In genomic region chr2:27086090-27086721, GRCh38 we compare ENCODE assay signal across 9 cellular contexts. TPM values are rescaled to one million over a fixed set of nuclear protein-coding genes. Genes with fewer than 3 reads are reported as not detected.
DNase-seq lines count a peak whose midpoint lies in the region; ATAC-seq, FAIRE-seq and TF ChIP-seq lines count a peak whose summit lies in the region.
"Had no signal": no experiment of that assay in that cellular context is flagged by ENCODE, and none has a peak within 500 bp of the region (broad histone marks: within the 10 kb centered on the region; RNA-seq: fewer than 3 reads in every experiment).

No MANE protein-coding gene starts in this region.

- ATAC-seq in GM19351 (IDR thresholded peaks at IDR 0.05; ENCODE audit: unreplicated experiment) (peak; percentile 83), HG03469 (IDR thresholded peaks at IDR 0.05; ENCODE audit: unreplicated experiment) (peak; percentile 51), HepG2 (peak; percentile 83)

- peak overlapping the region; percentile 85 to 86 for H3K4me3 Mint-ChIP-seq in CD14-positive monocyte

- H3K4me1 ChIP-seq in HepG2 (ENCODE audit: insufficient read depth, low read length): peaks cover 74% of the 10 kb centered on the region

- intact Hi-C loops in CD14-positive monocyte (cut with micrococcal nuclease) (loop anchor here (5.0 kb wide), 2 partner anchors 34 to 126 kb away; partner anchors contain the start of genes AGBL5 (in 2 of the 2), ATRAID (in 1 of the 2) and SLC5A6 (in 1 of the 2)), HepG2 (cut with micrococcal nuclease; ENCODE audit: unreplicated experiment) (loop anchor here (1.0 to 10.0 kb wide), 4 partner anchors 36 to 1161 kb away; partner anchors contain the start of gene TMEM214)

- no peaks in the 10 kb centered on the region; a peak in 3 of 5 replicates for H3K36me3 ChIP-seq in HepG2 (replicated peaks in 1 of 2; ENCODE audit: control insufficient read depth in 1 of 2, insufficient read depth in 2 of 2, low read length in 2 of 2)

- in situ Hi-C loops in HepG2 (cut with HindIII; ENCODE audit: extremely low pct_ligation_motif_present, low pct_unique_long_range_greater_than_20kb): no loop called here

- H3K36me3 Mint-ChIP-seq in CD14-positive monocyte: no peaks in the 10 kb centered on the region

- peaks cover 39% of the 10 kb centered on the region for H3K79me2 ChIP-seq in HepG2 (ENCODE audit: insufficient read depth, low read length)

- H3K4me1 Mint-ChIP-seq in CD14-positive monocyte: peaks cover 31% of the 10 kb centered on the region

- no peaks in the 10 kb centered on the region for H4K20me1 ChIP-seq in HepG2 (ENCODE audit: insufficient read depth, low read length)

- TF ChIP-seq CTCF in CD14-positive monocyte (IDR thresholded peaks at IDR 0.05) (peak; percentile 92), HepG2 (CRISPR knock-in tag; IDR thresholded peaks at IDR 0.05) (peak; percentile 87)

- H3K9me3 Mint-ChIP-seq in CD14-positive monocyte: no peaks in the 10 kb centered on the region

- TF ChIP-seq EP300 in HepG2 (IDR thresholded peaks at IDR 0.05; ENCODE audit: low read depth in 2 of 2, low read length in 2 of 2) (peak in 1 of 2 experiments; percentile 18; a peak in 1 of 4 replicates), HepG2 (CRISPR knock-in tag; IDR thresholded peaks at IDR 0.05; ENCODE audit: borderline replicate concordance) (no peak)

- H3K9ac ChIP-seq in HepG2 (ENCODE audit: insufficient read depth, low read depth, low read length): peak overlapping the region; percentile 63

- no TSS peak for BruUV-seq in HepG2 (replicated peaks; lab: Mats Ljungman, UMichigan)

- peak overlapping the region; percentile 84 for H3K4me2 ChIP-seq in HepG2 (ENCODE audit: low read depth, low read length)

- TF ChIP-seq POLR2A in HepG2 (IDR thresholded peaks at IDR 0.05; ENCODE audit: insufficient read depth in 1 of 2, low read depth in 2 of 2, low read length in 2 of 2): no peak

- peak overlapping the region; percentile 51 to 99 (median 74) for H3K4me3 ChIP-seq in HepG2 (replicated peaks in 1 of 3; ENCODE audit: insufficient read depth in 1 of 3, low read depth in 2 of 3, low read length in 3 of 3)

- POLR2A ChIA-PET in HepG2 (lab: Yijun Ruan, JAX): interaction anchor here (1.0 to 9.2 kb wide), 14 partner anchors 9 to 216 kb away, joined by 3 to 106 read pairs (median 8); partner anchors contain the start of genes ABHD1, AGBL5, ATRAID and OST4

- WGBS in HepG2 (ENCODE audit: low lambda C conversion rate): 2% methylated on average over 51 of the region's 80 CpGs

- H2AFZ ChIP-seq in HepG2 (ENCODE audit: low read length): no peak overlapping the region

- CTCF ChIA-PET in HepG2 (lab: Yijun Ruan, JAX; ENCODE audit: low intra/inter-chr PET ratio, low total read pairs): interaction anchor here (0.8 to 2.0 kb wide), 5 partner anchors 12 to 217 kb away, joined by 3 to 9 read pairs (median 3); no protein-coding TSS in a partner anchor

- no peaks in the 10 kb centered on the region for H3K9me3 ChIP-seq in HepG2 (ENCODE audit: low read length)

- H3K27me3 ChIP-seq in HepG2 (ENCODE audit: control insufficient read depth in 1 of 2, insufficient read depth in 2 of 2, low read length in 2 of 2): no peaks in the 10 kb centered on the region

- TF ChIP-seq RAD21 in HepG2 (CRISPR knock-in tag; IDR thresholded peaks at IDR 0.05): peak; percentile 94

- DNase-seq in CD14-positive monocyte (ENCODE audit: low spot score): peak; percentile 93
- DNase-seq in NCI-H69 (lab: John Stamatoyannopoulos, UW): peak; percentile 91
- DNase-seq in activated CD4-positive, alpha-beta T cell treated with anti-CD3 and anti-CD28 coated beads, Interleukin-2, amount 50 U/mL, for 1 hour: peak; percentile 97
- peak; percentile 78 for DNase-seq in dedifferentiated amniotic fluid mesenchymal stem cell (ENCODE audit: extremely low spot score)
- DNase-seq in HepG2 (ENCODE audit: low spot score): peak; percentile 87
- peak; percentile 99 to 100 for DNase-seq in stimulated activated CD4-positive, alpha-beta T cell treated with anti-CD3 and anti-CD28 coated beads, Interleukin-2, amount 100 ng/mL, for 48 hours

- FAIRE-seq in HepG2 (lab: Jason Lieb, UNC): no peak
- FAIRE-seq: islet of Langerhans had no signal

- H3K27ac ChIP-seq in HepG2 (ENCODE audit: extremely low read length, insufficient read depth, low read length): peak overlapping the region; percentile 65

- peak overlapping the region; percentile 31 to 88 (median 85) for H3K27ac Mint-ChIP-seq in CD14-positive monocyte

- peaks cover 0 to 7% (median 5%) of the 10 kb centered on the region in 3 donors for H3K27me3 Mint-ChIP-seq in CD14-positive monocyte (ENCODE audit: low read depth in 3 of 3)

RNA-seq across cellular contexts. Expression of gene KHK, which starts 0.4 kb away (rescaled TPM):
- polyA plus RNA-seq in CD14-positive monocyte (1 to 10 TPM; 6.6 to 7.3 TPM), HepG2 (2011; rRNA removed) (99.2 and 139 TPM in 2 replicates)
- 29.9 and 40.9 TPM in 2 replicates for total RNA-seq in HepG2 (2016; rRNA removed; fragmentation: Illumina TruSeq; extraction: Trizol)
- total RNA-seq in HepG2 (2016; cell fraction: cytosol; rRNA removed; fragmentation: Illumina TruSeq; extraction: Trizol; ENCODE audit: low read depth): 8.1 and 9.7 TPM in 2 replicates
- 31.6 and 41.5 TPM in 2 replicates for total RNA-seq in HepG2 (2016; cell fraction: insoluble cytoplasmic fraction; rRNA removed; fragmentation: Illumina TruSeq; extraction: Trizol)
- total RNA-seq in HepG2 (2016; cell fraction: membrane; rRNA removed; fragmentation: Illumina TruSeq; extraction: Trizol): 15.4 and 18.4 TPM in 2 replicates
- 34.9 and 38.4 TPM in 2 replicates for total RNA-seq in HepG2 (2016; cell fraction: nucleus; rRNA removed; fragmentation: Illumina TruSeq; extraction: Trizol)
- polyA plus RNA-seq in HepG2 (2011; cell fraction: cytosol; rRNA removed): 93.9 and 100.0 TPM in 2 replicates
- 195 and 260 TPM in 2 replicates for polyA plus RNA-seq in HepG2 (2011; cell fraction: nucleus; rRNA removed)
- 128 and 136 TPM in 2 replicates for polyA plus RNA-seq in HepG2 (2012)
- 12.3 and 15.8 TPM in 2 replicates for polyA plus RNA-seq in HepG2 (2016; cell fraction: cytosol; fragmentation: Illumina TruSeq; extraction: Trizol; ENCODE audit: low read depth)
- polyA plus RNA-seq in HepG2 (2016; cell fraction: insoluble cytoplasmic fraction; fragmentation: Illumina TruSeq; extraction: Trizol; ENCODE audit: low read depth): 39.2 and 45.9 TPM in 2 replicates
- 14.9 and 20.8 TPM in 2 replicates for polyA plus RNA-seq in HepG2 (2016; cell fraction: membrane; fragmentation: Illumina TruSeq; extraction: Trizol; ENCODE audit: low read depth)
- 94.3 and 95.6 TPM in 2 replicates for polyA plus RNA-seq in HepG2 (2016; cell fraction: nucleus; fragmentation: Illumina TruSeq; extraction: Trizol; ENCODE audit: insufficient read depth, low read depth)
- 6.9 and 106 TPM in 2 replicates for polyA minus RNA-seq in HepG2 (2011; rRNA and poly(A)+ RNA removed; ENCODE audit: low replicate concordance)
- polyA minus RNA-seq in HepG2 (2011; cell fraction: cytosol; rRNA and poly(A)+ RNA removed): 29.4 and 50.9 TPM in 2 replicates
- polyA minus RNA-seq in HepG2 (2011; cell fraction: nucleus; rRNA and poly(A)+ RNA removed): 51.5 and 66.5 TPM in 2 replicates

RNA-seq across cellular contexts. Expression of gene EMILIN1, which starts 7.8 kb away (rescaled TPM):
- polyA plus RNA-seq in CD14-positive monocyte (1 to 10 TPM in 1 of 2 donors, under 1 TPM in 1; 0.44 to 1.0 TPM), HepG2 (2011; rRNA removed) (8.1 and 13.1 TPM in 2 replicates)
- total RNA-seq in HepG2 (2016; rRNA removed; fragmentation: Illumina TruSeq; extraction: Trizol): 4.0 and 9.7 TPM in 2 replicates
- total RNA-seq in HepG2 (2016; cell fraction: cytosol; rRNA removed; fragmentation: Illumina TruSeq; extraction: Trizol; ENCODE audit: low read depth): 0.53 and 0.61 TPM in 2 replicates
- 4.1 and 12.5 TPM in 2 replicates for total RNA-seq in HepG2 (2016; cell fraction: insoluble cytoplasmic fraction; rRNA removed; fragmentation: Illumina TruSeq; extraction: Trizol)
- 1.4 TPM in 2 replicates for total RNA-seq in HepG2 (2016; cell fraction: membrane; rRNA removed; fragmentation: Illumina TruSeq; extraction: Trizol)
- 8.7 and 9.5 TPM in 2 replicates for total RNA-seq in HepG2 (2016; cell fraction: nucleus; rRNA removed; fragmentation: Illumina TruSeq; extraction: Trizol)
- 9.7 and 19.1 TPM in 2 replicates for polyA plus RNA-seq in HepG2 (2011; cell fraction: cytosol; rRNA removed)
- 30.1 and 34.4 TPM in 2 replicates for polyA plus RNA-seq in HepG2 (2011; cell fraction: nucleus; rRNA removed)
- 8.6 and 10.0 TPM in 2 replicates for polyA plus RNA-seq in HepG2 (2012)
- 0.42 and 0.58 TPM in 2 replicates for polyA plus RNA-seq in HepG2 (2016; cell fraction: cytosol; fragmentation: Illumina TruSeq; extraction: Trizol; ENCODE audit: low read depth)
- polyA plus RNA-seq in HepG2 (2016; cell fraction: insoluble cytoplasmic fraction; fragmentation: Illumina TruSeq; extraction: Trizol; ENCODE audit: low read depth): 2.8 and 3.2 TPM in 2 replicates
- polyA plus RNA-seq in HepG2 (2016; cell fraction: membrane; fragmentation: Illumina TruSeq; extraction: Trizol; ENCODE audit: low read depth): 0.45 and 1.0 TPM in 2 replicates
- polyA plus RNA-seq in HepG2 (2016; cell fraction: nucleus; fragmentation: Illumina TruSeq; extraction: Trizol; ENCODE audit: insufficient read depth, low read depth): 14.3 and 15.9 TPM in 2 replicates
- 0.54 and 19.1 TPM in 2 replicates for polyA minus RNA-seq in HepG2 (2011; rRNA and poly(A)+ RNA removed; ENCODE audit: low replicate concordance)
- 13.6 and 17.2 TPM in 2 replicates for polyA minus RNA-seq in HepG2 (2011; cell fraction: cytosol; rRNA and poly(A)+ RNA removed)
- 4.8 and 5.6 TPM in 2 replicates for polyA minus RNA-seq in HepG2 (2011; cell fraction: nucleus; rRNA and poly(A)+ RNA removed)

RNA-seq across cellular contexts. Expression of gene OST4, which starts 14.8 kb away (rescaled TPM):
- polyA plus RNA-seq in CD14-positive monocyte: 100 to 1,000 TPM; 615 to 635 TPM
- 498 and 508 TPM in 2 replicates for total RNA-seq in HepG2 (2016; rRNA removed; fragmentation: Illumina TruSeq; extraction: Trizol)
- total RNA-seq in HepG2 (2016; cell fraction: cytosol; rRNA removed; fragmentation: Illumina TruSeq; extraction: Trizol; ENCODE audit: low read depth): 947 and 1,365 TPM in 2 replicates
- total RNA-seq in HepG2 (2016; cell fraction: insoluble cytoplasmic fraction; rRNA removed; fragmentation: Illumina TruSeq; extraction: Trizol): 496 and 506 TPM in 2 replicates
- 928 and 1,097 TPM in 2 replicates for total RNA-seq in HepG2 (2016; cell fraction: membrane; rRNA removed; fragmentation: Illumina TruSeq; extraction: Trizol)
- total RNA-seq in HepG2 (2016; cell fraction: nucleus; rRNA removed; fragmentation: Illumina TruSeq; extraction: Trizol): 200 and 226 TPM in 2 replicates
- 491 and 584 TPM in 2 replicates for polyA plus RNA-seq in HepG2 (2011; rRNA removed)
- polyA plus RNA-seq in HepG2 (2011; cell fraction: cytosol; rRNA removed): 627 and 1,057 TPM in 2 replicates
- polyA plus RNA-seq in HepG2 (2011; cell fraction: nucleus; rRNA removed): 336 and 383 TPM in 2 replicates
- polyA plus RNA-seq in HepG2 (2012): 371 and 440 TPM in 2 replicates
- polyA plus RNA-seq in HepG2 (2016; cell fraction: cytosol; fragmentation: Illumina TruSeq; extraction: Trizol; ENCODE audit: low read depth): 1,401 and 1,836 TPM in 2 replicates
- 640 and 680 TPM in 2 replicates for polyA plus RNA-seq in HepG2 (2016; cell fraction: insoluble cytoplasmic fraction; fragmentation: Illumina TruSeq; extraction: Trizol; ENCODE audit: low read depth)
- polyA plus RNA-seq in HepG2 (2016; cell fraction: membrane; fragmentation: Illumina TruSeq; extraction: Trizol; ENCODE audit: low read depth): 1,282 and 1,407 TPM in 2 replicates
- polyA plus RNA-seq in HepG2 (2016; cell fraction: nucleus; fragmentation: Illumina TruSeq; extraction: Trizol; ENCODE audit: insufficient read depth, low read depth): 415 and 448 TPM in 2 replicates
- polyA minus RNA-seq in HepG2 (2011; rRNA and poly(A)+ RNA removed; ENCODE audit: low replicate concordance): 310 and 535 TPM in 2 replicates
- 514 and 560 TPM in 2 replicates for polyA minus RNA-seq in HepG2 (2011; cell fraction: cytosol; rRNA and poly(A)+ RNA removed)
- 136 and 144 TPM in 2 replicates for polyA minus RNA-seq in HepG2 (2011; cell fraction: nucleus; rRNA and poly(A)+ RNA removed)

RNA-seq across cellular contexts. Expression of gene CGREF1, which starts 32.7 kb away (rescaled TPM):
- polyA plus RNA-seq in CD14-positive monocyte (not detected), HepG2 (2011; rRNA removed) (23.4 and 30.8 TPM in 2 replicates)
- total RNA-seq in HepG2 (2016; rRNA removed; fragmentation: Illumina TruSeq; extraction: Trizol): 7.0 and 13.9 TPM in 2 replicates
- 7.2 and 7.6 TPM in 2 replicates for total RNA-seq in HepG2 (2016; cell fraction: cytosol; rRNA removed; fragmentation: Illumina TruSeq; extraction: Trizol; ENCODE audit: low read depth)
- total RNA-seq in HepG2 (2016; cell fraction: insoluble cytoplasmic fraction; rRNA removed; fragmentation: Illumina TruSeq; extraction: Trizol): 6.8 and 14.7 TPM in 2 replicates
- total RNA-seq in HepG2 (2016; cell fraction: membrane; rRNA removed; fragmentation: Illumina TruSeq; extraction: Trizol): 9.9 and 14.3 TPM in 2 replicates
- 11.7 and 13.6 TPM in 2 replicates for total RNA-seq in HepG2 (2016; cell fraction: nucleus; rRNA removed; fragmentation: Illumina TruSeq; extraction: Trizol)
- polyA plus RNA-seq in HepG2 (2011; cell fraction: cytosol; rRNA removed): 26.4 and 27.5 TPM in 2 replicates
- 30.3 and 37.8 TPM in 2 replicates for polyA plus RNA-seq in HepG2 (2011; cell fraction: nucleus; rRNA removed)
- polyA plus RNA-seq in HepG2 (2012): 29.7 and 31.5 TPM in 2 replicates
- 9.6 and 11.3 TPM in 2 replicates for polyA plus RNA-seq in HepG2 (2016; cell fraction: cytosol; fragmentation: Illumina TruSeq; extraction: Trizol; ENCODE audit: low read depth)
- 9.2 and 9.7 TPM in 2 replicates for polyA plus RNA-seq in HepG2 (2016; cell fraction: insoluble cytoplasmic fraction; fragmentation: Illumina TruSeq; extraction: Trizol; ENCODE audit: low read depth)
- polyA plus RNA-seq in HepG2 (2016; cell fraction: membrane; fragmentation: Illumina TruSeq; extraction: Trizol; ENCODE audit: low read depth): 12.0 and 14.2 TPM in 2 replicates
- polyA plus RNA-seq in HepG2 (2016; cell fraction: nucleus; fragmentation: Illumina TruSeq; extraction: Trizol; ENCODE audit: insufficient read depth, low read depth): 23.5 and 24.6 TPM in 2 replicates
- polyA minus RNA-seq in HepG2 (2011; rRNA and poly(A)+ RNA removed; ENCODE audit: low replicate concordance): 0.09 and 14.9 TPM in 2 replicates
- 5.9 and 7.1 TPM in 2 replicates for polyA minus RNA-seq in HepG2 (2011; cell fraction: cytosol; rRNA and poly(A)+ RNA removed)
- 10.7 and 13.8 TPM in 2 replicates for polyA minus RNA-seq in HepG2 (2011; cell fraction: nucleus; rRNA and poly(A)+ RNA removed)

RNA-seq across cellular contexts. Expression of gene AGBL5, which starts 34.7 kb away (rescaled TPM):
- polyA plus RNA-seq in CD14-positive monocyte (1 to 10 TPM; 4.4 to 4.8 TPM), HepG2 (2011; rRNA removed) (63.6 and 73.3 TPM in 2 replicates)
- total RNA-seq in HepG2 (2016; rRNA removed; fragmentation: Illumina TruSeq; extraction: Trizol): 48.6 and 55.9 TPM in 2 replicates
- total RNA-seq in HepG2 (2016; cell fraction: cytosol; rRNA removed; fragmentation: Illumina TruSeq; extraction: Trizol; ENCODE audit: low read depth): 148 and 152 TPM in 2 replicates
- total RNA-seq in HepG2 (2016; cell fraction: insoluble cytoplasmic fraction; rRNA removed; fragmentation: Illumina TruSeq; extraction: Trizol): 39.9 and 57.5 TPM in 2 replicates
- 249 and 253 TPM in 2 replicates for total RNA-seq in HepG2 (2016; cell fraction: membrane; rRNA removed; fragmentation: Illumina TruSeq; extraction: Trizol)
- 22.8 and 23.0 TPM in 2 replicates for total RNA-seq in HepG2 (2016; cell fraction: nucleus; rRNA removed; fragmentation: Illumina TruSeq; extraction: Trizol)
- polyA plus RNA-seq in HepG2 (2011; cell fraction: cytosol; rRNA removed): 65.6 and 84.8 TPM in 2 replicates
- polyA plus RNA-seq in HepG2 (2011; cell fraction: nucleus; rRNA removed): 45.3 and 47.1 TPM in 2 replicates
- polyA plus RNA-seq in HepG2 (2012): 36.8 and 51.0 TPM in 2 replicates
- polyA plus RNA-seq in HepG2 (2016; cell fraction: cytosol; fragmentation: Illumina TruSeq; extraction: Trizol; ENCODE audit: low read depth): 247 and 251 TPM in 2 replicates
- polyA plus RNA-seq in HepG2 (2016; cell fraction: insoluble cytoplasmic fraction; fragmentation: Illumina TruSeq; extraction: Trizol; ENCODE audit: low read depth): 54.3 and 66.5 TPM in 2 replicates
- 277 and 306 TPM in 2 replicates for polyA plus RNA-seq in HepG2 (2016; cell fraction: membrane; fragmentation: Illumina TruSeq; extraction: Trizol; ENCODE audit: low read depth)
- polyA plus RNA-seq in HepG2 (2016; cell fraction: nucleus; fragmentation: Illumina TruSeq; extraction: Trizol; ENCODE audit: insufficient read depth, low read depth): 44.5 and 47.6 TPM in 2 replicates
- 109 and 147 TPM in 2 replicates for polyA minus RNA-seq in HepG2 (2011; rRNA and poly(A)+ RNA removed; ENCODE audit: low replicate concordance)
- polyA minus RNA-seq in HepG2 (2011; cell fraction: cytosol; rRNA and poly(A)+ RNA removed): 32.5 and 36.6 TPM in 2 replicates
- polyA minus RNA-seq in HepG2 (2011; cell fraction: nucleus; rRNA and poly(A)+ RNA removed): 26.1 and 37.3 TPM in 2 replicates

Comparison
In these comparisons a context has a peak if more than half of its experiments do, and no peak if none do; other contexts are left out.
1. Peak in every context shown above with its lines: DNase-seq, ATAC-seq, H3K4me3 ChIP-seq and H3K27ac ChIP-seq.